ENCODE assay signal across 30 cellular contexts in genomic region chr14:24253936-24254335, GRCh38.
"Had no signal": no experiment of that assay in that cellular context is flagged by ENCODE, and none has a peak within 500 bp of the region (broad histone marks: within the 10 kb centered on the region; RNA-seq: fewer than 3 reads in every experiment).

No MANE protein-coding gene starts in this region.

- H3K4me1 Mint-ChIP-seq: brain had no signal

- H3K27ac ChIP-seq: KMS-11, SJCRH30, SK-N-MC, WERI-Rb-1 had no signal

- H3K9ac ChIP-seq: KMS-11 had no signal

- H3K4me3 Mint-ChIP-seq: activated CD4-positive, alpha-beta memory T cell treated with anti-CD3 and anti-CD28 coated beads, Interleukin-2, amount 10 ng/mL, durations not matched to agents 7 days and 5 days; activated naive CD4-positive, alpha-beta T cell treated with anti-CD3 and anti-CD28 coated beads for 36 hours; activated naive CD8-positive, alpha-beta T cell; activated naive CD8-positive, alpha-beta T cell treated with anti-CD3 and anti-CD28 coated beads, Interleukin-2, amount 50 U/mL, for 24 hours; activated T-cell treated with anti-CD3 and anti-CD28 coated beads, Interleukin-2, amount 50 U/mL, for 24 hours; brain had no signal

- H3K9me3 Mint-ChIP-seq: activated CD4-positive, alpha-beta memory T cell treated with anti-CD3 and anti-CD28 coated beads, Interleukin-2, amount 10 ng/mL, durations not matched to agents 7 days and 5 days; activated naive CD4-positive, alpha-beta T cell treated with anti-CD3 and anti-CD28 coated beads for 36 hours; activated naive CD8-positive, alpha-beta T cell treated with anti-CD3 and anti-CD28 coated beads, Interleukin-2, amount 50 U/mL, for 24 hours; activated T-cell treated with anti-CD3 and anti-CD28 coated beads, Interleukin-2, amount 50 U/mL, for 24 hours; brain had no signal

- H3K4me3 ChIP-seq: SJCRH30, SK-N-MC had no signal

- H3K4me1 ChIP-seq: SJCRH30 had no signal

- H3K36me3 Mint-ChIP-seq: brain had no signal

- ATAC-seq: activated naive CD8-positive, alpha-beta T cell treated with anti-CD3 and anti-CD28 coated beads, Interleukin-2, amount 50 U/mL, for 24 hours; PC-3 had no signal

- H3K27me3 Mint-ChIP-seq: activated CD4-positive, alpha-beta memory T cell treated with anti-CD3 and anti-CD28 coated beads, Interleukin-2, amount 10 ng/mL, durations not matched to agents 7 days and 5 days; activated naive CD8-positive, alpha-beta T cell; activated naive CD8-positive, alpha-beta T cell treated with anti-CD3 and anti-CD28 coated beads, Interleukin-2, amount 50 U/mL, for 24 hours; activated T-cell treated with anti-CD3 and anti-CD28 coated beads, Interleukin-2, amount 50 U/mL, for 24 hours had no signal

- H3K36me3 ChIP-seq: SJCRH30, WERI-Rb-1 had no signal

- H3K27ac Mint-ChIP-seq: activated CD4-positive, alpha-beta memory T cell treated with anti-CD3 and anti-CD28 coated beads, Interleukin-2, amount 10 ng/mL, durations not matched to agents 7 days and 5 days; activated naive CD4-positive, alpha-beta T cell treated with anti-CD3 and anti-CD28 coated beads for 36 hours; activated naive CD8-positive, alpha-beta T cell; activated naive CD8-positive, alpha-beta T cell treated with anti-CD3 and anti-CD28 coated beads, Interleukin-2, amount 50 U/mL, for 24 hours; activated T-cell treated with anti-CD3 and anti-CD28 coated beads, Interleukin-2, amount 50 U/mL, for 24 hours; brain had no signal

- H3K4me2 ChIP-seq: KMS-11 had no signal

- DNase-seq: activated CD4-positive, alpha-beta memory T cell treated with anti-CD3 and anti-CD28 coated beads, Interleukin-2, amount 10 ng/mL, durations not matched to agents 7 days and 5 days; activated CD4-positive, alpha-beta T cell treated with anti-CD3 and anti-CD28 coated beads for 1 hour; activated CD4-positive, alpha-beta T cell treated with anti-CD3 and anti-CD28 coated beads for 48 hours; activated CD4-positive, CD25-positive, alpha-beta regulatory T cell; activated gamma-delta T cell treated with Interleukin-2 at 50 U/mL for 16 hours; activated naive CD4-positive, alpha-beta T cell treated with anti-CD3 and anti-CD28 coated beads for 36 hours; activated naive CD8-positive, alpha-beta T cell treated with anti-CD3 and anti-CD28 coated beads, Interleukin-2, amount 50 U/mL, for 24 hours; activated T-cell treated with anti-CD3 and anti-CD28 coated beads, Interleukin-2, amount 50 U/mL, for 24 hours; anterior cingulate cortex; central memory CD4-positive, alpha-beta T cell; NCI-H1092 treated with DMSO at 0.1 percent for 48 hours; NCI-H1417; NCI-H146; NCI-H187; NCI-H2029 treated with DMSO at 0.1 percent for 48 hours; NCI-H2107; NCI-H2171; NCI-H510A; NCI-H526; NCI-H748 treated with DMSO at 0.1 percent for 48 hours; NK-92 treated with Interleukin-12 subunit alpha and Interleukin-12 subunit beta, amount 100 ng/mL, for 24 hours; PC-3; SHP77; SJCRH30; T-helper 9 cell; WERI-Rb-1 had no signal

- H3K9me3 ChIP-seq: SJCRH30 had no signal
